Comparison of ENCODE assay signal across 10 cellular contexts in the genomic region with DNA sequence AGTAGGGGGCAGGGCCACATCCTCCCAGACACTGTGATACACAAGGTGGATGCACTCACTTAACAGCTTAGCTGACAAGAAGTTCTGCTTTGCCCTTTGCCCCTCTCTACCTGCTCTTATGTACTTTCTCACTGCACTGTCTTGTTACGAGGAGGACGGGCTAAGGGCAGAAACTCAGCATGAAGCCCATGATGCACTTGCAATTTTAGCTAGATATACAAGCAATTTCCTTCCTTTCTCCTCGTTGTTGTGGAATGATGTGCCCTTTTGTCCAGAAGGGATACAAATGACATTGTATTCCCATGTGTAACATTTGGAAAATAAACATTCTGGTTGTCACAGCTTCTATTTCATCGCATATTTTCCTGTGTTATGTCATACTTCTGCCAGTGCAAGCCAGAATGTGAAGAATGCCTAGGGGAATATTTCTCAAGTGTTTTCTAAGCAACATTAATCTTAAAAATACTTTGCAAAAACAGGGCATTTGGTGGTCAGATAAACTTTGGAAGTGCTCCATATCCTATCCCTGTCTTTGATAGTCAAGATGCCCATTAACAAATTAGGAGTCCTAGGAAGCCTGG. TPM values are rescaled to one million over a fixed set of nuclear protein-coding genes. Genes with fewer than 3 reads are reported as not detected.
DNase-seq lines count a peak whose midpoint lies in the region; ATAC-seq and TF ChIP-seq lines count a peak whose summit lies in the region.
"Had no signal": no experiment of that assay in that cellular context is flagged by ENCODE, and none has a peak within 500 bp of the region (broad histone marks: within the 10 kb centered on the region; RNA-seq: fewer than 3 reads in every experiment).

No MANE protein-coding gene starts in this region.

- peak; percentile 27 for DNase-seq in GM23248
- peak; percentile 51 for DNase-seq in brain microvascular endothelial cell
- DNase-seq in right cardiac atrium: no peak
- DNase-seq in gastrocnemius medialis: no peak
- DNase-seq in activated T-cell treated with anti-CD3 and anti-CD28 coated beads, Interleukin-2, amount 50 U/mL, for 1 hour: no peak
- DNase-seq in naive thymus-derived CD4-positive, alpha-beta T cell: no peak
- no peak for DNase-seq in activated T-cell treated with anti-CD3 and anti-CD28 coated beads, Interleukin-2, amount 50 U/mL, for 48 hours
- no peak for DNase-seq in activated CD4-positive, CD25-positive, alpha-beta regulatory T cell treated with anti-CD3 and anti-CD28 coated beads, Interleukin-2, amount 50 U/mL, for 72 hours
- DNase-seq: DMS79 treated with DMSO at 0.1 percent for 48 hours, NCI-H146 had no signal

- in situ Hi-C loops in GM23248 (cut with MboI): no loop called here
- in situ Hi-C loops in brain microvascular endothelial cell (cut with HindIII; ENCODE audit: low pct_ligation_motif_present, low sequenced_read_pairs): no loop called here
- in situ Hi-C loops in gastrocnemius medialis (cut with MboI; ENCODE audit: low sequenced_read_pairs in 4 of 4): no loop called here

- H3K9me3 Mint-ChIP-seq in naive thymus-derived CD4-positive, alpha-beta T cell: no peaks in the 10 kb centered on the region

- H3K79me2 ChIP-seq in GM23248 (ENCODE audit: insufficient read depth): no peaks in the 10 kb centered on the region

- 10 to 12% methylated on average over 4 of the region's 4 CpGs for WGBS in GM23248 (ENCODE audit: low coverage in 1 of 2, low lambda C conversion rate in 2 of 2, missing lambda C conversion rate in 2 of 2), 2 experiments
- 5% methylated on average over 4 of the region's 4 CpGs for WGBS in right cardiac atrium

- H3K27me3 ChIP-seq in GM23248 (replicated peaks; ENCODE audit: insufficient read depth) (no peaks in the 10 kb centered on the region), brain microvascular endothelial cell (replicated peaks) (no peaks in the 10 kb centered on the region), right cardiac atrium (ENCODE audit: control insufficient read depth, insufficient read depth) (no peaks in the 10 kb centered on the region), gastrocnemius medialis (peaks cover 0 to 3% (median 0%) of the 10 kb centered on the region in 3 donors)
- H3K27me3 ChIP-seq in naive thymus-derived CD4-positive, alpha-beta T cell (ENCODE audit: control insufficient read depth in 2 of 2, insufficient read depth in 2 of 2, low read length in 2 of 2): no peaks in the 10 kb centered on the region

- H3K36me3 ChIP-seq in GM23248 (ENCODE audit: low read depth): no peaks in the 10 kb centered on the region
- H3K36me3 ChIP-seq in brain microvascular endothelial cell (replicated peaks): no peaks in the 10 kb centered on the region
- H3K36me3 ChIP-seq in gastrocnemius medialis: no peaks in the 10 kb centered on the region
- H3K36me3 ChIP-seq in naive thymus-derived CD4-positive, alpha-beta T cell (ENCODE audit: control insufficient read depth in 2 of 3, insufficient read depth in 3 of 3, low read length in 3 of 3): no peaks in the 10 kb centered on the region

- H3K4me2 ChIP-seq in GM23248 (ENCODE audit: unreplicated experiment): no peak overlapping the region

- H2AFZ ChIP-seq in GM23248: no peak overlapping the region

- H3K4me3 Mint-ChIP-seq in naive thymus-derived CD4-positive, alpha-beta T cell: no peak overlapping the region

- peaks cover 0 to 1% (median 0%) of the 10 kb centered on the region in 7 donors for H3K4me1 Mint-ChIP-seq in naive thymus-derived CD4-positive, alpha-beta T cell

- no peaks in the 10 kb centered on the region for H4K20me1 ChIP-seq in GM23248 (ENCODE audit: insufficient read depth)

- peaks cover 0 to 7% (median 0%) of the 10 kb centered on the region in 5 donors for H3K27me3 Mint-ChIP-seq in naive thymus-derived CD4-positive, alpha-beta T cell

- H3K27ac ChIP-seq in GM23248 (no peak overlapping the region), brain microvascular endothelial cell (peak overlapping the region; percentile 56), right cardiac atrium (ENCODE audit: low read length) (peak overlapping the region; percentile 96), gastrocnemius medialis (peak overlapping the region; percentile 8 to 68 (median 48))
- no peak overlapping the region for H3K27ac ChIP-seq in naive thymus-derived CD4-positive, alpha-beta T cell (ENCODE audit: low read depth, low read length)

- CTCF ChIA-PET in naive thymus-derived CD4-positive, alpha-beta T cell (lab: Charles Lee): no interaction called here

- no peaks in the 10 kb centered on the region for H3K36me3 Mint-ChIP-seq in naive thymus-derived CD4-positive, alpha-beta T cell

- no peak overlapping the region for H3K4me3 ChIP-seq in GM23248
- H3K4me3 ChIP-seq in brain microvascular endothelial cell (ENCODE audit: low read depth, low read length): no peak overlapping the region
- no peak overlapping the region for H3K4me3 ChIP-seq in right cardiac atrium (ENCODE audit: low read length)
- no peak overlapping the region for H3K4me3 ChIP-seq in gastrocnemius medialis
- H3K4me3 ChIP-seq in naive thymus-derived CD4-positive, alpha-beta T cell (ENCODE audit: low read length): no peak overlapping the region

- TF ChIP-seq CTCF in brain microvascular endothelial cell (IDR thresholded peaks at IDR 0.05; ENCODE audit: low read depth, low read length, missing control alignments) (no peak), gastrocnemius medialis (IDR thresholded peaks at IDR 0.05 in 4 of 5, conservative IDR thresholded peaks at IDR 0.05 in 1 of 5) (no peak)

- H3K9me3 ChIP-seq in GM23248 (ENCODE audit: low read depth): no peaks in the 10 kb centered on the region
- no peaks in the 10 kb centered on the region for H3K9me3 ChIP-seq in right cardiac atrium (ENCODE audit: control insufficient read depth, low read length)
- no peaks in the 10 kb centered on the region for H3K9me3 ChIP-seq in gastrocnemius medialis
- H3K9me3 ChIP-seq in naive thymus-derived CD4-positive, alpha-beta T cell (ENCODE audit: control insufficient read depth in 2 of 3, low read length in 3 of 3): no peaks in the 10 kb centered on the region

- POLR2A ChIA-PET in naive thymus-derived CD4-positive, alpha-beta T cell (lab: Charles Lee): no interaction called here

- peaks cover 4% of the 10 kb centered on the region; the same call in 1 of the 2 replicates for H3K4me1 ChIP-seq in GM23248 (ENCODE audit: insufficient read depth)
- peaks cover 9% of the 10 kb centered on the region for H3K4me1 ChIP-seq in right cardiac atrium (ENCODE audit: control insufficient read depth, insufficient read depth, low read length)
- peaks cover 12% of the 10 kb centered on the region in 2 donors for H3K4me1 ChIP-seq in gastrocnemius medialis
- H3K4me1 ChIP-seq in naive thymus-derived CD4-positive, alpha-beta T cell (ENCODE audit: control insufficient read depth in 2 of 2, insufficient read depth in 2 of 2, low read length in 2 of 2): no peaks in the 10 kb centered on the region

- no peaks in the 10 kb centered on the region for H3K9me2 ChIP-seq in GM23248 (ENCODE audit: insufficient read depth)

- no peaks in the 10 kb centered on the region for H3F3A ChIP-seq in GM23248 (ENCODE audit: insufficient read depth)

- no peak overlapping the region for H3K9ac ChIP-seq in GM23248

- ATAC-seq in right cardiac atrium: peak; percentile 64 to 82
- ATAC-seq in gastrocnemius medialis: peak; percentile 13 to 44
- no peak for ATAC-seq in naive thymus-derived CD4-positive, alpha-beta T cell

- no peak for TF ChIP-seq POLR2A in gastrocnemius medialis (IDR thresholded peaks at IDR 0.05)

- no peak overlapping the region for H3K27ac Mint-ChIP-seq in naive thymus-derived CD4-positive, alpha-beta T cell

- intact Hi-C loops in right cardiac atrium (cut with DNase I) (loop anchor here in 2 of 4 donors (10.0 kb wide), 1 partner anchor 48 kb away; a partner anchor contains a TSS), gastrocnemius medialis (cut with DNase I; ENCODE audit: low total_unique reads) (no loop called here)
- intact Hi-C loops in naive thymus-derived CD4-positive, alpha-beta T cell (cut with micrococcal nuclease): no loop called here

RNA-seq across cellular contexts. Expression of a gene that starts 47.2 kb away (rescaled TPM):
- total RNA-seq in GM23248 (2014; rRNA removed; shearing (Covaris generic)): 0.76 TPM in 1 of 2 replicates, not detected in the other
- polyA plus RNA-seq in GM23248 (2016; fragmentation: Nextera tagmentation; extraction: Ambion mirVana) (0.09 TPM in 1 of 2 replicates, not detected in the other), right cardiac atrium (48.6 TPM)
- total RNA-seq in right cardiac atrium (100 to 1,000 TPM in 3 of 4 donors, 10 to 100 TPM in 1; 97.7 to 133 (median 115) TPM), gastrocnemius medialis (100 to 1,000 TPM in 2 of 4 donors, 10 to 100 TPM in 2; 25.2 to 244 (median 109) TPM)
- total RNA-seq in naive thymus-derived CD4-positive, alpha-beta T cell: under 1 TPM in 1 of 5 experiments, not detected in 4; 0.75 TPM
- polyA plus RNA-seq in naive thymus-derived CD4-positive, alpha-beta T cell: under 1 TPM in 1 of 2 donors, not detected in 1; 0.67 TPM

Comparison
In these comparisons a context has a peak if more than half of its experiments do, and no peak if none do; other contexts are left out.
1. DNase-seq: peak in GM23248 (single experiment) and brain microvascular endothelial cell (single experiment); none in right cardiac atrium (0 of 3), gastrocnemius medialis (0 of 2), activated T-cell treated with anti-CD3 and anti-CD28 coated beads, Interleukin-2, amount 50 U/mL, for 1 hour (single experiment), naive thymus-derived CD4-positive, alpha-beta T cell (0 of 9), activated T-cell treated with anti-CD3 and anti-CD28 coated beads, Interleukin-2, amount 50 U/mL, for 48 hours (0 of 2) and activated CD4-positive, CD25-positive, alpha-beta regulatory T cell treated with anti-CD3 and anti-CD28 coated beads, Interleukin-2, amount 50 U/mL, for 72 hours (single experiment).
2. H3K27ac ChIP-seq: peak in brain microvascular endothelial cell (single experiment), right cardiac atrium (single experiment) and gastrocnemius medialis (4 of 4); none in GM23248 (single experiment) and naive thymus-derived CD4-positive, alpha-beta T cell (single experiment).
3. RNA of a gene that starts 47.2 kb away (total RNA-seq): 25.2 to 244 TPM in gastrocnemius medialis and 97.7 to 133 TPM in right cardiac atrium; 0.75 TPM in naive thymus-derived CD4-positive, alpha-beta T cell and 0.76 TPM in GM23248; every median in the first group is over 10 times any median in the second.